10 cellular contexts compared by ENCODE assay signal in genomic region chr5:54302267-54302687, GRCh38. TPM values are rescaled to one million over a fixed set of nuclear protein-coding genes. Genes with fewer than 3 reads are reported as not detected.
DNase-seq lines count a peak whose midpoint lies in the region; ATAC-seq, FAIRE-seq and TF ChIP-seq lines count a peak whose summit lies in the region.
"Had no signal": no experiment of that assay in that cellular context is flagged by ENCODE, and none has a peak within 500 bp of the region (broad histone marks: within the 10 kb centered on the region; RNA-seq: fewer than 3 reads in every experiment).

No MANE protein-coding gene starts in this region.

- H3K9me3 ChIP-seq in pancreas (no peaks in the 10 kb centered on the region), uterus (no peaks in the 10 kb centered on the region)
- no peaks in the 10 kb centered on the region for H3K9me3 ChIP-seq in CD8-positive, alpha-beta memory T cell (ENCODE audit: low read length)
- H3K9me3 ChIP-seq: Caco-2 had no signal

- TF ChIP-seq CTCF in pancreas (IDR thresholded peaks at IDR 0.05) (no peak), uterus (IDR thresholded peaks at IDR 0.05) (no peak)

- H3K36me3 ChIP-seq in pancreas: no peaks in the 10 kb centered on the region
- H3K36me3 ChIP-seq in CD8-positive, alpha-beta memory T cell (ENCODE audit: insufficient read depth, low read length): no peaks in the 10 kb centered on the region
- no peaks in the 10 kb centered on the region for H3K36me3 ChIP-seq in uterus

- POLR2A ChIA-PET in CD8-positive, alpha-beta memory T cell (lab: Charles Lee): no interaction called here

- no peak for TF ChIP-seq POLR2A in uterus (IDR thresholded peaks at IDR 0.05)

- no peak for TF ChIP-seq EP300 in Ishikawa (IDR thresholded peaks at IDR 0.05; ENCODE audit: borderline replicate concordance)

- H3K27ac ChIP-seq in epithelial cell of prostate (no peak overlapping the region), pancreas (no peak overlapping the region), uterus (no peak overlapping the region)
- no peak overlapping the region for H3K27ac ChIP-seq in CD8-positive, alpha-beta memory T cell (ENCODE audit: low read depth, low read length)

- no peak overlapping the region for H3K27ac Mint-ChIP-seq in CD8-positive, alpha-beta memory T cell

- ATAC-seq in pancreas (peak in 3 of 4 donors; percentile 25 to 72 (median 60)), GM21423 (IDR thresholded peaks at IDR 0.05; ENCODE audit: unreplicated experiment) (no peak)

- no peaks in the 10 kb centered on the region for H3K27me3 Mint-ChIP-seq in CD8-positive, alpha-beta memory T cell

- no peaks in the 10 kb centered on the region for H3K9me3 Mint-ChIP-seq in CD8-positive, alpha-beta memory T cell

- no peak overlapping the region for H3K4me3 Mint-ChIP-seq in CD8-positive, alpha-beta memory T cell

- H3K4me3 ChIP-seq in pancreas (no peak overlapping the region), uterus (no peak overlapping the region)
- H3K4me3 ChIP-seq in CD8-positive, alpha-beta memory T cell (ENCODE audit: low read length): no peak overlapping the region

- no peak for FAIRE-seq in pancreas (lab: Jason Lieb, UNC)

- DNase-seq in SIG-M5 (lab: John Stamatoyannopoulos, UW): peak; percentile 42
- DNase-seq in epithelial cell of prostate (ENCODE audit: low read depth, low spot score): peak; percentile 24
- DNase-seq in pancreas: no peak
- no peak for DNase-seq in CD8-positive, alpha-beta memory T cell
- DNase-seq in NAMALWA (ENCODE audit: low spot score): no peak
- DNase-seq in uterus: no peak
- DNase-seq: Caco-2, NCI-H2171 had no signal

- peaks cover 43 to 71% (median 70%) of the 10 kb centered on the region in 3 donors for H3K4me1 Mint-ChIP-seq in CD8-positive, alpha-beta memory T cell

- peaks cover 0 to 6% (median 0%) of the 10 kb centered on the region in 3 donors for H3K36me3 Mint-ChIP-seq in CD8-positive, alpha-beta memory T cell

- peaks cover 0 to 12% (median 0%) of the 10 kb centered on the region in 3 donors for H3K4me1 ChIP-seq in pancreas
- peaks cover 8% of the 10 kb centered on the region for H3K4me1 ChIP-seq in CD8-positive, alpha-beta memory T cell (ENCODE audit: insufficient read depth, low read length)
- no peaks in the 10 kb centered on the region for H3K4me1 ChIP-seq in uterus

- CTCF ChIA-PET in CD8-positive, alpha-beta memory T cell (lab: Charles Lee): interaction anchor here (1.2 kb wide), 1 partner anchor 8 kb away, joined by 4 read pairs; the partner anchor contains the start of gene ARL15

- intact Hi-C loops in pancreas (cut with DNase I) (no loop called here), uterus (cut with DNase I; ENCODE audit: low total_unique reads) (no loop called here)

- no peaks in the 10 kb centered on the region for H3K27me3 ChIP-seq in pancreas
- H3K27me3 ChIP-seq in CD8-positive, alpha-beta memory T cell (ENCODE audit: insufficient read depth, low read length, poor library complexity, severe bottlenecking): no peaks in the 10 kb centered on the region
- no peaks in the 10 kb centered on the region for H3K27me3 ChIP-seq in uterus

- no peak for TF ChIP-seq RAD21 in Ishikawa (IDR thresholded peaks at IDR 0.05; ENCODE audit: low read depth)

- WGBS in pancreas, 2 donors: 82 to 85% methylated on average over 5 of the region's 5 CpGs

TF ChIP-seq in Ishikawa, 13 proteins besides CTCF, POLR2A, EP300 and RAD21:
- TF ChIP-seq USF1 (IDR thresholded peaks at IDR 0.05) (no peak), CEBPB (IDR thresholded peaks at IDR 0.05) (0 out of 2 replicates have a peak, but pooled peaks have one; percentile 57)

RNA-seq across cellular contexts. Expression of gene ARL15, which starts 8.1 kb away (rescaled TPM):
- total RNA-seq in pancreas (10 to 100 TPM in 2 of 6 donors, 1 to 10 TPM in 4; 4.8 to 14.0 (median 6.7) TPM), uterus (100 to 1,000 TPM in 1 of 4 donors, 10 to 100 TPM in 3; 36.2 to 338 (median 69.0) TPM)
- 10 to 100 TPM in 1 of 2 donors, 1 to 10 TPM in 1; 3.9 to 11.4 TPM for polyA plus RNA-seq in pancreas
- 1 to 10 TPM; 5.6 to 6.5 TPM for total RNA-seq in CD8-positive, alpha-beta memory T cell
- 18.8 TPM for polyA plus RNA-seq in CD8-positive, alpha-beta memory T cell

Comparison
In these comparisons a context has a peak if more than half of its experiments do, and no peak if none do; other contexts are left out.
1. DNase-seq: peak in SIG-M5 (single experiment) and epithelial cell of prostate (single experiment); none in pancreas (0 of 6), CD8-positive, alpha-beta memory T cell (0 of 5), NAMALWA (single experiment) and uterus (0 of 2).